ENCODE assay signal across 1 cellular context in genomic region chr22:20885557-20886323, GRCh38.
TF ChIP-seq lines count a peak whose summit lies in the region.

No MANE protein-coding gene starts in this region.

TF ChIP-seq in K562, 482 proteins besides CTCF, POLR2A, EP300 and RAD21 (continued from another document and continues in another):
- TF ChIP-seq ZBTB40 (IDR thresholded peaks at IDR 0.05) (peak; percentile 63), ZBTB40 (CRISPR knock-in tag; IDR thresholded peaks at IDR 0.05) (no peak; the same call in 1 of the 2 replicates), ZNF311 (CRISPR knock-in tag; IDR thresholded peaks at IDR 0.05) (no peak), ZNF24 (IDR thresholded peaks at IDR 0.05) (peak; percentile 93), CSDE1 (IDR thresholded peaks at IDR 0.05) (0 out of 4 replicates have a peak, but pooled peaks of 1 of the 2 experiments have one; percentile 39), ATF7 (IDR thresholded peaks at IDR 0.05) (peak; percentile 97), HSF4 (CRISPR knock-in tag; IDR thresholded peaks at IDR 0.05; ENCODE audit: borderline replicate concordance) (0 out of 2 replicates have a peak, but pooled peaks have one; percentile 72), RBM25 (IDR thresholded peaks at IDR 0.05; ENCODE audit: low read depth, low read length, severe bottlenecking) (no peak), LEF1 (IDR thresholded peaks at IDR 0.05) (peak; percentile 60; the same call in 1 of the 2 replicates), POLR2H (tag; IDR thresholded peaks at IDR 0.05; ENCODE audit: low read depth) (no peak), PREB (CRISPR knock-in tag; IDR thresholded peaks at IDR 0.05) (no peak), PCBP1 (IDR thresholded peaks at IDR 0.05; ENCODE audit: low read depth, low read length, poor library complexity, severe bottlenecking) (no peak), TRIM24 (IDR thresholded peaks at IDR 0.05) (peak in 1 of 2 experiments; percentile 85; a peak in 2 of 4 replicates), ZNF347 (CRISPR knock-in tag; IDR thresholded peaks at IDR 0.05; ENCODE audit: low read depth) (no peak), ZNF197 (CRISPR knock-in tag; IDR thresholded peaks at IDR 0.05; ENCODE audit: low read depth) (no peak; the same call in 1 of the 2 replicates), SRSF1 (IDR thresholded peaks at IDR 0.05; ENCODE audit: low read depth, low read length) (no peak), ZNF212 (CRISPR knock-in tag; IDR thresholded peaks at IDR 0.05) (no peak), CBFA2T2 (conservative IDR thresholded peaks at IDR 0.05) (no peak), ZBTB12 (CRISPR knock-in tag; IDR thresholded peaks at IDR 0.05) (no peak), E2F3 (CRISPR knock-in tag; IDR thresholded peaks at IDR 0.05) (peak; percentile 92), BCL6 (CRISPR knock-in tag; IDR thresholded peaks at IDR 0.05) (no peak), ZNF778 (CRISPR knock-in tag; IDR thresholded peaks at IDR 0.05) (no peak), IRF1 (CRISPR knock-in tag; IDR thresholded peaks at IDR 0.05; ENCODE audit: borderline replicate concordance) (no peak), NEUROD1 (IDR thresholded peaks at IDR 0.05; ENCODE audit: borderline replicate concordance, low read depth, low read length, partially characterized antibody) (peak; percentile 66), GATA2 (CRISPR knock-in tag; IDR thresholded peaks at IDR 0.05) (peak; percentile 89), GABPB1 (CRISPR knock-in tag; IDR thresholded peaks at IDR 0.05) (peak; percentile 85), FOXJ3 (CRISPR knock-in tag; IDR thresholded peaks at IDR 0.05) (no peak), ZNF586 (CRISPR knock-in tag; conservative IDR thresholded peaks at IDR 0.05) (no peak), RBM34 (IDR thresholded peaks at IDR 0.05; ENCODE audit: borderline replicate concordance, insufficient read depth, low read length) (no peak), ASH1L (IDR thresholded peaks at IDR 0.05; ENCODE audit: borderline replicate concordance, low read depth, partially characterized antibody) (peak; percentile 26), HOMEZ (CRISPR knock-in tag; IDR thresholded peaks at IDR 0.05) (peak; percentile 67; the same call in 1 of the 2 replicates), CEBPZ (IDR thresholded peaks at IDR 0.05; ENCODE audit: borderline replicate concordance, low read depth, low read length) (no peak), ZNF444 (CRISPR knock-in tag; IDR thresholded peaks at IDR 0.05) (peak; percentile 83; the same call in 1 of the 2 replicates), BMI1 (IDR thresholded peaks at IDR 0.05; ENCODE audit: low read length) (peak; percentile 49; the same call in 1 of the 2 replicates), ZNF3 (CRISPR knock-in tag; IDR thresholded peaks at IDR 0.05) (no peak), FOXJ2 (tag; IDR thresholded peaks at IDR 0.05) (peak; percentile 94), ZNF77 (CRISPR knock-in tag; IDR thresholded peaks at IDR 0.05) (no peak), CHAMP1 (IDR thresholded peaks at IDR 0.05) (no peak), EZH2 (IDR thresholded peaks at IDR 0.05; ENCODE audit: borderline replicate concordance, low read depth, low read length) (no peak), PTRF (tag; IDR thresholded peaks at IDR 0.05) (no peak), ZNF146 (CRISPR knock-in tag; IDR thresholded peaks at IDR 0.05; ENCODE audit: unreplicated experiment) (no peak), DPF2 (IDR thresholded peaks at IDR 0.05) (peak; percentile 96), SMAD2 (IDR thresholded peaks at IDR 0.05; ENCODE audit: low read depth, low read length) (no peak), ZNF140 (CRISPR knock-in tag; IDR thresholded peaks at IDR 0.05) (no peak), BCOR (IDR thresholded peaks at IDR 0.05) (peak; percentile 93), ZNF717 (CRISPR knock-in tag; IDR thresholded peaks at IDR 0.05) (no peak), THAP7 (CRISPR knock-in tag; IDR thresholded peaks at IDR 0.05) (no peak)
